Comparison of ENCODE assay signal across 29 cellular contexts in genomic region chr13:31031482-31031881, GRCh38.
"Had no signal": no experiment of that assay in that cellular context is flagged by ENCODE, and none has a peak within 500 bp of the region (broad histone marks: within the 10 kb centered on the region; RNA-seq: fewer than 3 reads in every experiment).

No MANE protein-coding gene starts in this region.

- H3K4me3 ChIP-seq: pancreas, psoas muscle, right lobe of liver, sigmoid colon, smooth muscle cell, spleen, stomach, thoracic aorta, thyroid gland, tibial nerve, upper lobe of left lung, vagina had no signal

- H3K9me3 ChIP-seq: neutrophil, pancreas, psoas muscle, right lobe of liver, sigmoid colon, spleen, stomach, thoracic aorta, thyroid gland, tibial nerve, upper lobe of left lung, vagina had no signal

- FAIRE-seq: pancreas, urothelium cell line had no signal

- DNase-seq: naive B cell; naive thymus-derived CD8-positive, alpha-beta T cell; nephron progenitor cell; nucleus accumbens; pancreas; posterior cingulate gyrus; psoas muscle; right cardiac atrium; right lobe of liver; sigmoid colon; spleen; stimulated activated CD4-positive, alpha-beta T cell treated with anti-CD3 and anti-CD28 coated beads, Interleukin-12 subunit alpha, Interleukin-12 subunit beta, amount 100 ng/mL, for 4 hours; stimulated activated CD4-positive, alpha-beta T cell treated with anti-CD3 and anti-CD28 coated beads, Interleukin-1b, Interleukin-23, amount 100 ng/mL, for 48 hours; stimulated activated CD4-positive, alpha-beta T cell treated with anti-CD3 and anti-CD28 coated beads, Interleukin-4, amount 100 ng/mL, for 1 hour; stimulated activated CD4-positive, alpha-beta T cell treated with anti-CD3 and anti-CD28 coated beads, Interleukin-4, amount 100 ng/mL, for 4 hours; stimulated activated naive B cell treated with anti-CD40 and anti-IgM and Interleukin-4, amounts not matched to agents 10 μg/mL and 1 μg/mL and 100 μg/mL, for 72 hours; stimulated activated naive CD4-positive, alpha-beta T cell treated with Interleukin-2 at 50 U/mL for 16 hours; stomach; thyroid gland; trophoblast cell; upper lobe of left lung had no signal

- H3K36me3 ChIP-seq: neutrophil, pancreas, right lobe of liver, sigmoid colon, spleen, stomach, thoracic aorta, thyroid gland, tibial nerve, upper lobe of left lung, vagina had no signal

- H3K4me1 ChIP-seq: pancreas, psoas muscle, right lobe of liver, spleen, upper lobe of left lung, vagina had no signal

- H3K27ac ChIP-seq: neutrophil, pancreas, psoas muscle, right lobe of liver, sigmoid colon, spleen, stomach, thoracic aorta, thyroid gland, tibial nerve, upper lobe of left lung, vagina had no signal

- H3K27me3 ChIP-seq: pancreas, right lobe of liver, sigmoid colon, stomach, thyroid gland, tibial nerve, upper lobe of left lung, vagina had no signal

- ATAC-seq: naive thymus-derived CD8-positive, alpha-beta T cell; natural killer cell treated with Interleukin-12 subunit alpha and Interleukin-12 subunit beta and Interleukin-15 and Interleukin-18, amount 100 ng/mL, for 72 hours; pancreas; psoas muscle; right cardiac atrium; stimulated activated effector memory CD8-positive, alpha-beta T cell treated with anti-CD3 and anti-CD28 coated beads, Interleukin-12 subunit alpha, Interleukin-12 subunit beta, amount 100 ng/mL, for 72 hours; stimulated activated naive B cell treated with anti-CD40 and anti-IgM and Interleukin-4, amounts not matched to agents 10 μg/mL and 1 μg/mL and 100 μg/mL, for 72 hours had no signal
